ENCODE assay signal across 13 cellular contexts in genomic region chr5:179930788-179931473, GRCh38. TPM values are rescaled to one million over a fixed set of nuclear protein-coding genes. Genes with fewer than 3 reads are reported as not detected.
DNase-seq lines count a peak whose midpoint lies in the region; ATAC-seq and TF ChIP-seq lines count a peak whose summit lies in the region.
"Had no signal": no experiment of that assay in that cellular context is flagged by ENCODE, and none has a peak within 500 bp of the region (broad histone marks: within the 10 kb centered on the region; RNA-seq: fewer than 3 reads in every experiment).

No MANE protein-coding gene starts in this region.

- H3K4me1 ChIP-seq in foreskin keratinocyte: no peaks in the 10 kb centered on the region

- no peak for TF ChIP-seq CTCF in foreskin keratinocyte (conservative IDR thresholded peaks at IDR 0.05)

- DNase-seq in NCI-H774 (lab: John Stamatoyannopoulos, UW) (peak; percentile 79), astrocyte of the hippocampus (ENCODE audit: low read depth, low spot score) (peak; percentile 20), globus pallidus (ENCODE audit: low spot score) (peak; percentile 25), DMS114 treated with DMSO at 0.1 percent for 48 hours (lab: John Stamatoyannopoulos, UW; ENCODE audit: unreplicated experiment) (no peak), foreskin keratinocyte (no peak)
- no peak for DNase-seq in activated CD4-positive, alpha-beta T cell treated with anti-CD3 and anti-CD28 coated beads, Interleukin-2, amount 50 U/mL, for 4 hours
- DNase-seq: AML-193, DMS153, EL, GOT3, NCI-H1092 treated with DMSO at 0.1 percent for 48 hours had no signal

- no peak for ATAC-seq in HG03442 (IDR thresholded peaks at IDR 0.05; ENCODE audit: unreplicated experiment)
- no peak for ATAC-seq in foreskin keratinocyte

- no peaks in the 10 kb centered on the region for H3K27me3 ChIP-seq in foreskin keratinocyte

- H3K27ac ChIP-seq in foreskin keratinocyte: no peak overlapping the region
- H3K27ac ChIP-seq: SJSA1 had no signal

RNA-seq across cellular contexts. Expression of gene TBC1D9B, which starts 23.2 kb away (rescaled TPM):
- 77.6 and 87.2 TPM in 2 replicates for total RNA-seq in foreskin keratinocyte
- polyA plus RNA-seq in foreskin keratinocyte: 49.5 and 56.2 TPM in 2 replicates

Comparison
In these comparisons a context has a peak if more than half of its experiments do, and no peak if none do; other contexts are left out.
1. DNase-seq: peak in NCI-H774 (single experiment), astrocyte of the hippocampus (single experiment) and globus pallidus (single experiment); none in activated CD4-positive, alpha-beta T cell treated with anti-CD3 and anti-CD28 coated beads, Interleukin-2, amount 50 U/mL, for 4 hours (0 of 2), DMS114 treated with DMSO at 0.1 percent for 48 hours (single experiment) and foreskin keratinocyte (0 of 2).